ENCODE assay signal across 8 cellular contexts in genomic region chr3:138834359-138835176, GRCh38. TPM values are rescaled to one million over a fixed set of nuclear protein-coding genes. Genes with fewer than 3 reads are reported as not detected.
DNase-seq lines count a peak whose midpoint lies in the region; ATAC-seq, FAIRE-seq and TF ChIP-seq lines count a peak whose summit lies in the region.

TSS of gene PIK3CB (minus strand) at chr3:138834928. CDS start at chr3:138759343, 75,585 bp downstream.

- H3K4me2 ChIP-seq in OCI-LY7 (ENCODE audit: low read length), result peak within 1 kb of the TSS; percentile 88

- H3K27me3 ChIP-seq in muscle layer of duodenum (ENCODE audit: low read depth, low read length), result no peaks in the 10 kb centered on the region

- H3K27ac ChIP-seq in OCI-LY7 (ENCODE audit: low read depth, low read length, poor library complexity, severe bottlenecking), result peak within 1 kb of the TSS; percentile 74
- H3K27ac ChIP-seq in epithelial cell of prostate, result peak within 1 kb of the TSS; percentile 73
- H3K27ac ChIP-seq in muscle layer of duodenum (ENCODE audit: low read length), result peak within 1 kb of the TSS; percentile 98

- FAIRE-seq in D721Med (lab: Jason Lieb, UNC), result no peak

- no peaks in the 10 kb centered on the region for H4K20me1 ChIP-seq in OCI-LY7 (ENCODE audit: insufficient read depth, low read length)

- 0 out of 2 replicates have a peak, but pooled peaks cover 3% of the 10 kb centered on the region for H3K36me3 ChIP-seq in OCI-LY7 (ENCODE audit: insufficient read depth, low read length)
- H3K36me3 ChIP-seq in muscle layer of duodenum (ENCODE audit: control insufficient read depth in 1 of 2, insufficient read depth in 2 of 2, low read length in 2 of 2), result no peaks in the 10 kb centered on the region

- ATAC-seq in GM21423 (IDR thresholded peaks at IDR 0.05; ENCODE audit: unreplicated experiment), result peak; percentile 91

- CTCF ChIA-PET in OCI-LY7 (lab: Charles Lee; ENCODE audit: unreplicated experiment), result interaction anchor here (0.5 to 1.1 kb wide), 2 partner anchors 81 to 102 kb away, joined by 4 read pairs; no protein-coding TSS in a partner anchor

- H3K79me2 ChIP-seq in OCI-LY7 (ENCODE audit: insufficient read depth, low read depth, low read length), result peaks cover 28% of the 10 kb centered on the region; the same call in 1 of the 2 replicates

- no peaks in the 10 kb centered on the region for H3K9me2 ChIP-seq in OCI-LY7 (ENCODE audit: insufficient read depth, low read length)

- POLR2A ChIA-PET in OCI-LY7 (lab: Charles Lee), result interaction anchor here (0.5 kb wide), 1 partner anchor 19 kb away, joined by 8 read pairs; no protein-coding TSS in a partner anchor

- DNase-seq in D721Med (ENCODE audit: insufficient read length, low spot score), result peak; percentile 63
- DNase-seq in HuH-7.5 (ENCODE audit: low spot score), result peak; percentile 88
- DNase-seq in OCI-LY7 (ENCODE audit: low spot score), result peak; percentile 89
- DNase-seq in activated T-cell treated with anti-CD3 and anti-CD28 coated beads for 48 hours (ENCODE audit: low read depth), result peak; percentile 89
- DNase-seq in epithelial cell of prostate (ENCODE audit: low read depth, low spot score), result no peak
- peak; percentile 63 to 82 for DNase-seq in stimulated activated CD8-positive, alpha-beta memory T cell treated with anti-CD3 and anti-CD28 coated beads, Interleukin-7, amount 100 ng/mL, for 4 hours (ENCODE audit: low read depth in 2 of 2)

- TF ChIP-seq CTCF in D721Med (IDR thresholded peaks at IDR 0.05; ENCODE audit: insufficient read depth, missing control alignments), result peak; percentile 11
- TF ChIP-seq CTCF in OCI-LY7 (conservative IDR thresholded peaks at IDR 0.05; ENCODE audit: low read length), result peak; percentile 71

- H3K4me3 ChIP-seq in OCI-LY7 (ENCODE audit: low read depth, low read length, poor library complexity, severe bottlenecking) (peak within 1 kb of the TSS; percentile 85), muscle layer of duodenum (ENCODE audit: low read depth in 1 of 2, low read length in 2 of 2) (peak within 1 kb of the TSS; percentile 83 to 93)

- H3K4me1 ChIP-seq in OCI-LY7 (ENCODE audit: insufficient read depth, low read length, poor library complexity, severe bottlenecking), result peaks cover 16% of the 10 kb centered on the region
- H3K4me1 ChIP-seq in muscle layer of duodenum (ENCODE audit: control insufficient read depth in 1 of 2, insufficient read depth in 2 of 2, low read length in 2 of 2), result peaks cover 4% of the 10 kb centered on the region in 2 donors

- no peaks in the 10 kb centered on the region for H3K9me3 ChIP-seq in OCI-LY7 (ENCODE audit: low read length)
- no peaks in the 10 kb centered on the region for H3K9me3 ChIP-seq in muscle layer of duodenum (ENCODE audit: control insufficient read depth in 1 of 2, low read length in 2 of 2)

- no TSS peak for BruUV-seq in OCI-LY7 (replicated peaks; lab: Mats Ljungman, UMichigan)

- intact Hi-C loops in OCI-LY7 (cut with micrococcal nuclease; ENCODE audit: unreplicated experiment), result loop anchor here (1.0 to 10.0 kb wide), 3 partner anchors 81 to 240 kb away; partner anchors contain the start of gene CEP70

- peak within 1 kb of the TSS; percentile 93 for H2AFZ ChIP-seq in OCI-LY7 (ENCODE audit: low read length)

RNA-seq across cellular contexts. Expression of gene PIK3CB, which starts in this region (rescaled TPM):
- 7.1 and 8.2 TPM in 2 replicates for total RNA-seq in OCI-LY7 (2014; rRNA removed; shearing (Covaris generic))
- 22.5 and 23.6 TPM in 2 replicates for total RNA-seq in OCI-LY7 (2022)
